Comparison of ENCODE assay signal across 9 cellular contexts in genomic region chr2:48415765-48416515, GRCh38.
DNase-seq lines count a peak whose midpoint lies in the region; ATAC-seq lines count a peak whose summit lies in the region.
"Had no signal": no experiment of that assay in that cellular context is flagged by ENCODE, and none has a peak within 500 bp of the region (broad histone marks: within the 10 kb centered on the region; RNA-seq: fewer than 3 reads in every experiment).

No MANE protein-coding gene starts in this region.

- peaks cover 5% of the 10 kb centered on the region for H3K27me3 Mint-ChIP-seq in T-helper 2 cell treated with Interferon-gamma antibody and Interleukin-4, amounts not matched to agents 5 μg/mL and 100 μg/mL, for 36 hours (ENCODE audit: low read depth)
- H3K27me3 Mint-ChIP-seq: activated naive CD4-positive, alpha-beta T cell treated with anti-CD3 and anti-CD28 coated beads, Interleukin-2, amount 50 U/mL, for 24 hours had no signal

- H3K9me3 Mint-ChIP-seq in T-helper 2 cell treated with Interferon-gamma antibody and Interleukin-4, amounts not matched to agents 5 μg/mL and 100 μg/mL, for 36 hours, result peaks cover 3% of the 10 kb centered on the region
- H3K9me3 Mint-ChIP-seq: activated naive CD4-positive, alpha-beta T cell treated with anti-CD3 and anti-CD28 coated beads, Interleukin-2, amount 50 U/mL, for 24 hours had no signal

- H3K27ac Mint-ChIP-seq in T-helper 2 cell treated with Interferon-gamma antibody and Interleukin-4, amounts not matched to agents 5 μg/mL and 100 μg/mL, for 36 hours, result peak overlapping the region; percentile 58

- no peaks in the 10 kb centered on the region for H3K36me3 Mint-ChIP-seq in T-helper 2 cell treated with Interferon-gamma antibody and Interleukin-4, amounts not matched to agents 5 μg/mL and 100 μg/mL, for 36 hours (ENCODE audit: low read depth)
- H3K36me3 Mint-ChIP-seq: activated naive CD4-positive, alpha-beta T cell treated with anti-CD3 and anti-CD28 coated beads, Interleukin-2, amount 50 U/mL, for 24 hours had no signal

- H3K4me3 Mint-ChIP-seq in T-helper 2 cell treated with Interferon-gamma antibody and Interleukin-4, amounts not matched to agents 5 μg/mL and 100 μg/mL, for 36 hours, result peak overlapping the region; percentile 33
- H3K4me3 Mint-ChIP-seq: activated naive CD4-positive, alpha-beta T cell treated with anti-CD3 and anti-CD28 coated beads, Interleukin-2, amount 50 U/mL, for 24 hours had no signal

- no peak for ATAC-seq in HG02981 (IDR thresholded peaks at IDR 0.05; ENCODE audit: unreplicated experiment)
- no peak for ATAC-seq in HG03097 (IDR thresholded peaks at IDR 0.05; ENCODE audit: low FRiP score, unreplicated experiment)
- no peak for ATAC-seq in GM18520 (IDR thresholded peaks at IDR 0.05; ENCODE audit: unreplicated experiment)

- peaks cover 35% of the 10 kb centered on the region for H3K4me1 Mint-ChIP-seq in T-helper 2 cell treated with Interferon-gamma antibody and Interleukin-4, amounts not matched to agents 5 μg/mL and 100 μg/mL, for 36 hours (ENCODE audit: low read depth)

- peak; percentile 8 for DNase-seq in AG08395 (ENCODE audit: low spot score)
- peak; percentile 36 for DNase-seq in GM19238 (ENCODE audit: insufficient read length, low spot score)
- no peak for DNase-seq in T-helper 2 cell treated with Interferon-gamma antibody and Interleukin-4, amounts not matched to agents 5 μg/mL and 100 μg/mL, for 36 hours (ENCODE audit: low spot score)
- peak; percentile 45 for DNase-seq in left kidney (ENCODE audit: low read depth, low spot score)
- DNase-seq in SIG-M5 (lab: John Stamatoyannopoulos, UW), result no peak

Comparison
In these comparisons a context has a peak if more than half of its experiments do, and no peak if none do; other contexts are left out.
1. DNase-seq: peak in AG08395 (single experiment), GM19238 (single experiment) and left kidney (single experiment); none in T-helper 2 cell treated with Interferon-gamma antibody and Interleukin-4, amounts not matched to agents 5 μg/mL and 100 μg/mL, for 36 hours (single experiment) and SIG-M5 (single experiment).